ENCODE assay signal across 10 cellular contexts in the genomic region with DNA sequence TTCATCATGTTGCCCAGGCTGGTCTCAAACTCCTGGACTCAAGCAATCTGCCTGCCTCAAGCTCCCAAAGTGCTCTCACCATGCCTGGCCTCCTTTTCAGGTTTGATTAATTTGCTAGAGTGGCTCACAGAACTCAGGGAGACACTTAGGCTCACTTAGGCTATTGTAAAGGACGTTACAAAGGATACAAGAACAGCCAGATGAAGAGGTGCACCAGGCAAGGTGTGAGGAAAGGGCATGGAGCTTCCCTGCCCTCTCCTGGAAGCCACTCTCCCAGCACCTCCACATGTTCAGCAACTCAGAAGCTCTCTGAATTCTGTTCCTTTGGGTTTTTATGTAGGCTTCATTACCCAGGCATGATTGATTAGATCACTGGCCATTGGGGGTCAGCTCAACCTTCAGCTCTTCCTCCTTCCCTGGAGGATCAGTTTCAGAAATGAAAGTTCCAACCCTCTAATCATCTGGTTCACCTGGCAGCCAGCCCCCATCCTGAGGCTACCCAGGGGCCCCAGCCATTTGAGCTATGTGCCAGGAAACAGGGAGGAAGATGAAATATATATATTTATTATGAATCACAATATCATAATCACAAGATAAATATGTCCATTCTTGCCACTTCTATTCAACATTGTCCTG.
A peak's percentile ranks its signal among the peaks of the same experiment; 100 is the strongest.
DNase-seq lines count a peak whose midpoint lies in the region; ATAC-seq and TF ChIP-seq lines count a peak whose summit lies in the region.
"Had no signal": no experiment of that assay in that cellular context is flagged by ENCODE, and none has a peak within 500 bp of the region (broad histone marks: within the 10 kb centered on the region; RNA-seq: fewer than 3 reads in every experiment).

No MANE protein-coding gene starts in this region.

- no peaks in the 10 kb centered on the region for H3K9me2 ChIP-seq in PC-9 (ENCODE audit: insufficient read depth)

- TF ChIP-seq CTCF in PC-9 (conservative IDR thresholded peaks at IDR 0.05) (peak; percentile 70), fibroblast of pulmonary artery (IDR thresholded peaks at IDR 0.05; ENCODE audit: low read length, missing control alignments) (peak; percentile 53), parathyroid adenoma (IDR thresholded peaks at IDR 0.05) (peak; percentile 8), endothelial cell (IDR thresholded peaks at IDR 0.05; ENCODE audit: unreplicated experiment) (no peak)

- no peaks in the 10 kb centered on the region for H3K4me1 Mint-ChIP-seq in activated CD8-positive, alpha-beta T cell treated with anti-CD3 and anti-CD28 coated beads, Interleukin-2, amount 10 ng/mL, durations not matched to agents 7 days and 5 days (ENCODE audit: low read depth)
- H3K4me1 Mint-ChIP-seq in endothelial cell (ENCODE audit: unreplicated experiment), result no peaks in the 10 kb centered on the region
- H3K4me1 Mint-ChIP-seq: activated CD4-positive, alpha-beta T cell treated with anti-CD3 and anti-CD28 coated beads, Interleukin-2, amount 10 ng/mL, durations not matched to agents 24 days and 14 days had no signal

- no peaks in the 10 kb centered on the region for H3K27me3 Mint-ChIP-seq in activated CD8-positive, alpha-beta T cell treated with anti-CD3 and anti-CD28 coated beads, Interleukin-2, amount 10 ng/mL, durations not matched to agents 7 days and 5 days (ENCODE audit: low read depth)
- H3K27me3 Mint-ChIP-seq in endothelial cell (ENCODE audit: unreplicated experiment), result no peaks in the 10 kb centered on the region
- H3K27me3 Mint-ChIP-seq: activated CD4-positive, alpha-beta T cell treated with anti-CD3 and anti-CD28 coated beads, Interleukin-2, amount 10 ng/mL, durations not matched to agents 24 days and 14 days had no signal

- POLR2A ChIA-PET in PC-9 (lab: Charles Lee; ENCODE audit: unreplicated experiment), result interaction anchor here (0.6 to 0.7 kb wide), 2 partner anchors 156 to 312 kb away, joined by 5 to 9 read pairs; no protein-coding TSS in a partner anchor
- POLR2A ChIA-PET in activated CD8-positive, alpha-beta T cell treated with anti-CD3 and anti-CD28 coated beads, Interleukin-2, amount 10 ng/mL, durations not matched to agents 7 days and 5 days (lab: Charles Lee), result interaction anchor here (0.6 kb wide), 1 partner anchor 20 kb away, joined by 3 read pairs; no protein-coding TSS in a partner anchor

- H3K36me3 Mint-ChIP-seq in activated CD8-positive, alpha-beta T cell treated with anti-CD3 and anti-CD28 coated beads, Interleukin-2, amount 10 ng/mL, durations not matched to agents 7 days and 5 days (ENCODE audit: low read depth), result no peaks in the 10 kb centered on the region
- H3K36me3 Mint-ChIP-seq in endothelial cell (ENCODE audit: low read depth, unreplicated experiment), result no peaks in the 10 kb centered on the region

- no peaks in the 10 kb centered on the region for H3K36me3 ChIP-seq in PC-9 (ENCODE audit: low read depth)
- H3K36me3 ChIP-seq in parathyroid adenoma (ENCODE audit: control insufficient read depth, insufficient read depth, low read length), result no peaks in the 10 kb centered on the region

- H3F3A ChIP-seq in PC-9 (ENCODE audit: insufficient read depth, low read depth), result no peaks in the 10 kb centered on the region

- H3K9me3 Mint-ChIP-seq in activated CD8-positive, alpha-beta T cell treated with anti-CD3 and anti-CD28 coated beads, Interleukin-2, amount 10 ng/mL, durations not matched to agents 7 days and 5 days (ENCODE audit: insufficient read depth), result no peaks in the 10 kb centered on the region
- H3K9me3 Mint-ChIP-seq in endothelial cell (ENCODE audit: unreplicated experiment), result no peaks in the 10 kb centered on the region
- H3K9me3 Mint-ChIP-seq: activated CD4-positive, alpha-beta T cell treated with anti-CD3 and anti-CD28 coated beads, Interleukin-2, amount 10 ng/mL, durations not matched to agents 24 days and 14 days had no signal

- no peaks in the 10 kb centered on the region for H3K9me3 ChIP-seq in PC-9 (ENCODE audit: insufficient read depth, low read depth)
- no peaks in the 10 kb centered on the region for H3K9me3 ChIP-seq in parathyroid adenoma (ENCODE audit: control insufficient read depth, low read length)

- no peaks in the 10 kb centered on the region for H3K4me1 ChIP-seq in PC-9 (replicated peaks; ENCODE audit: insufficient read depth)
- H3K4me1 ChIP-seq in parathyroid adenoma, result no peaks in the 10 kb centered on the region

- H3K27ac Mint-ChIP-seq in activated CD8-positive, alpha-beta T cell treated with anti-CD3 and anti-CD28 coated beads, Interleukin-2, amount 10 ng/mL, durations not matched to agents 7 days and 5 days, result no peak overlapping the region
- H3K27ac Mint-ChIP-seq in endothelial cell (ENCODE audit: unreplicated experiment), result no peak overlapping the region
- H3K27ac Mint-ChIP-seq: activated CD4-positive, alpha-beta T cell treated with anti-CD3 and anti-CD28 coated beads, Interleukin-2, amount 10 ng/mL, durations not matched to agents 24 days and 14 days had no signal

- CTCF ChIA-PET in PC-9 (lab: Charles Lee), result interaction anchor here (0.6 to 1.5 kb wide), 5 partner anchors 14 to 726 kb away, joined by 3 to 16 read pairs (median 4); no protein-coding TSS in a partner anchor
- CTCF ChIA-PET in activated CD8-positive, alpha-beta T cell treated with anti-CD3 and anti-CD28 coated beads, Interleukin-2, amount 10 ng/mL, durations not matched to agents 7 days and 5 days (lab: Charles Lee), result interaction anchor here (1.3 kb wide), 1 partner anchor 170 kb away, joined by 7 read pairs; no protein-coding TSS in a partner anchor

- H3K4me3 ChIP-seq in PC-9 (no peak overlapping the region), fibroblast of pulmonary artery (replicated peaks; ENCODE audit: low read depth, low read length) (no peak overlapping the region), parathyroid adenoma (ENCODE audit: low read depth, low read length) (no peak overlapping the region)

- no peaks in the 10 kb centered on the region for H3K27me3 ChIP-seq in PC-9 (ENCODE audit: insufficient read depth, low read depth)
- H3K27me3 ChIP-seq in parathyroid adenoma (ENCODE audit: control insufficient read depth, insufficient read depth, low read length), result no peaks in the 10 kb centered on the region

- no peaks in the 10 kb centered on the region for H3K79me2 ChIP-seq in PC-9 (ENCODE audit: low read depth)
- no peaks in the 10 kb centered on the region for H3K79me2 ChIP-seq in parathyroid adenoma

- no peak overlapping the region for H2AFZ ChIP-seq in PC-9
- no peak overlapping the region for H2AFZ ChIP-seq in parathyroid adenoma

- ATAC-seq in activated CD8-positive, alpha-beta T cell treated with anti-CD3 and anti-CD28 coated beads, Interleukin-2, amount 10 ng/mL, durations not matched to agents 7 days and 5 days, result no peak

- no peak overlapping the region for H3K9ac ChIP-seq in parathyroid adenoma

- no peak overlapping the region for H3K4me3 Mint-ChIP-seq in activated CD8-positive, alpha-beta T cell treated with anti-CD3 and anti-CD28 coated beads, Interleukin-2, amount 10 ng/mL, durations not matched to agents 7 days and 5 days
- H3K4me3 Mint-ChIP-seq in endothelial cell (ENCODE audit: unreplicated experiment), result no peak overlapping the region
- H3K4me3 Mint-ChIP-seq: activated CD4-positive, alpha-beta T cell treated with anti-CD3 and anti-CD28 coated beads, Interleukin-2, amount 10 ng/mL, durations not matched to agents 24 days and 14 days had no signal

- H3K27ac ChIP-seq in PC-9, result no peak overlapping the region
- H3K27ac ChIP-seq in parathyroid adenoma, result no peak overlapping the region

- BruUV-seq in PC-9 (replicated peaks; lab: Mats Ljungman, UMichigan), result no TSS peak

- H3K4me2 ChIP-seq in PC-9 (no peak overlapping the region), parathyroid adenoma (ENCODE audit: low read length) (no peak overlapping the region)

- no peaks in the 10 kb centered on the region for H4K20me1 ChIP-seq in PC-9 (ENCODE audit: insufficient read depth)

- intact Hi-C loops in PC-9 (cut with micrococcal nuclease; ENCODE audit: unreplicated experiment), result loop anchor here (1.0 to 5.0 kb wide), 3 partner anchors 104 to 588 kb away; a partner anchor contains a TSS

- peak; percentile 31 for DNase-seq in DMS79 (lab: John Stamatoyannopoulos, UW)
- peak in 1 of 2 experiments; percentile 55 for DNase-seq in PC-9
- DNase-seq in fibroblast of pulmonary artery (ENCODE audit: low read depth), result peak; percentile 53
- DNase-seq in activated CD8-positive, alpha-beta T cell treated with anti-CD3 and anti-CD28 coated beads, Interleukin-2, amount 10 ng/mL, durations not matched to agents 7 days and 5 days, result no peak
- DNase-seq in endothelial cell (ENCODE audit: low spot score), result no peak
- no peak for DNase-seq in cerebellar nuclear complex (lab: John Stamatoyannopoulos, UW)
- DNase-seq in NCI-H2029 treated with DMSO at 0.1 percent for 48 hours (lab: John Stamatoyannopoulos, UW), result no peak
- DNase-seq: activated CD4-positive, alpha-beta T cell treated with anti-CD3 and anti-CD28 coated beads, Interleukin-2, amount 10 ng/mL, durations not matched to agents 24 days and 14 days; NCI-H2171 treated with DMSO at 0.1 percent for 48 hours had no signal

Comparison
In these comparisons a context has a peak if more than half of its experiments do, and no peak if none do; other contexts are left out.
1. DNase-seq: peak in DMS79 (single experiment) and fibroblast of pulmonary artery (single experiment); none in activated CD8-positive, alpha-beta T cell treated with anti-CD3 and anti-CD28 coated beads, Interleukin-2, amount 10 ng/mL, durations not matched to agents 7 days and 5 days (single experiment), endothelial cell (single experiment), cerebellar nuclear complex (0 of 2) and NCI-H2029 treated with DMSO at 0.1 percent for 48 hours (single experiment).